Comparison of ENCODE assay signal across 9 cellular contexts in the genomic region with DNA sequence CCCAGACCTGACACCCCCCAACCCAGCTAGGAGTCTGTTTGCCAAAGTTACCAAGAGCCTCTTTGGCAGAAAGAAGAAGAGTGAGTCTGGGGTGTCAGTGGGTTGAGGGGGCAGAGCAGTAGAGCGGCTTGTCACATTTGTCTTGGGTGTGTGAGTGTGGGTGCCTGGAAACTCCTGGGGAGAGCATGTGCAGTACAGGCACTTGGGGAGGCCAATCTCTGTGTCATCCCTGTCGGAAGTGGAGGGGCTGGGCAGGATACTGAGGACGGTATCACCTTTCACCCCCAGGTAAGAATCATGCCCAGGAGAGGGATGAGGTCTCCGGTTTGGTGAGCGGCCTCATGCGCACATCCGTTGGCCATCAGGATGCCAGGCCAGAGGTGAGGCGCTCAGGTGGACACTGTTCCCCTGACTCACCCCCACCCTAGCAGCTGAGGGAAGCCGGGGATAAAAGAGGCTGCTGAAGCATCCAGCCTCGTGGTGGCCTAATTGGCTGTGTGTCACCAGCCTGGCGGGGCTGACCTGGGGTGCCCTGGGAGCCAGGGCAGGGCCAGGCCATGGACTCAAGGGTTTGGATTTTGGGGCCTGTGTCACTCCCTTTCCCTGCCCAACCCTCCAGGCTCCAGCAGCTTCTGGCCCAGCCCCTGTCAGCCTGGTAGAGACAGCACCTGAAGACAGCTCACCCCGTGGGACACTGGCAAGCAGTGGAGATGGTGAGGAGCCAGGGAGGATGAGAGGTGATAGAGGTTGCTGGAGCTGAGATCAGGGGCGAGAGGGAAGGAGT. TPM values are rescaled to one million over a fixed set of nuclear protein-coding genes. Genes with fewer than 3 reads are reported as not detected.
DNase-seq lines count a peak whose midpoint lies in the region; ATAC-seq, FAIRE-seq and TF ChIP-seq lines count a peak whose summit lies in the region.
"Had no signal": no experiment of that assay in that cellular context is flagged by ENCODE, and none has a peak within 500 bp of the region (broad histone marks: within the 10 kb centered on the region; RNA-seq: fewer than 3 reads in every experiment).

No MANE protein-coding gene starts in this region.

- POLR2A ChIA-PET in activated B cell treated with CpG ODN at 0.5 μM for 24 hours (lab: Charles Lee): interaction anchor here (1.0 to 8.7 kb wide), 4 partner anchors 8 to 74 kb away, joined by 3 to 339 read pairs (median 145); partner anchors contain the start of genes BTBD19 and RNU5D-1

- H3K79me2 ChIP-seq in ACC112 (ENCODE audit: control insufficient read depth, insufficient read depth, low read length, unreplicated experiment): peaks cover 33% of the 10 kb centered on the region
- peaks cover 41% of the 10 kb centered on the region for H3K79me2 ChIP-seq in keratinocyte (ENCODE audit: control insufficient read depth, insufficient read depth, low read length)

- H2AFZ ChIP-seq in ACC112 (ENCODE audit: low read length, unreplicated experiment) (no peak overlapping the region), keratinocyte (ENCODE audit: control insufficient read depth, low read length) (no peak overlapping the region)

- H3K36me3 Mint-ChIP-seq in activated B cell treated with CpG ODN at 0.5 μM for 24 hours (ENCODE audit: low read depth): peaks cover 54% of the 10 kb centered on the region

- no peak for TF ChIP-seq CTCF in activated B cell treated with CpG ODN at 0.5 μM for 24 hours (IDR thresholded peaks at IDR 0.05)
- no peak for TF ChIP-seq CTCF in keratinocyte (optimal IDR thresholded peaks at IDR 0.05 in 1 of 3, IDR thresholded peaks at IDR 0.05 in 1 of 3, conservative IDR thresholded peaks at IDR 0.05 in 1 of 3; ENCODE audit: extremely low read depth in 1 of 3, insufficient read depth in 2 of 3, low read length in 3 of 3)

- H3K27me3 Mint-ChIP-seq in activated B cell treated with CpG ODN at 0.5 μM for 24 hours: no peaks in the 10 kb centered on the region

- H3K9me1 ChIP-seq in keratinocyte (ENCODE audit: control insufficient read depth, extremely low read depth, insufficient read depth, low read length): no peaks in the 10 kb centered on the region

- ATAC-seq in activated B cell treated with CpG ODN at 0.5 μM for 24 hours (ENCODE audit: low read depth): no peak
- ATAC-seq: foreskin keratinocyte had no signal

- H3K9me3 ChIP-seq in keratinocyte (ENCODE audit: control insufficient read depth, low read depth, low read length): no peaks in the 10 kb centered on the region

- H3K27me3 ChIP-seq in ACC112 (ENCODE audit: insufficient read depth, low read length) (no peaks in the 10 kb centered on the region), keratinocyte (ENCODE audit: control insufficient read depth, extremely low read depth, insufficient read depth, low read length) (no peaks in the 10 kb centered on the region)
- H3K27me3 ChIP-seq: foreskin keratinocyte had no signal

- CTCF ChIA-PET in activated B cell treated with CpG ODN at 0.5 μM for 24 hours (lab: Charles Lee): no interaction called here

- H3K27ac Mint-ChIP-seq in activated B cell treated with CpG ODN at 0.5 μM for 24 hours: peak overlapping the region; percentile 50

- FAIRE-seq in keratinocyte (lab: Jason Lieb, UNC): no peak

- dilution Hi-C loops in keratinocyte (cut with MboI; ENCODE audit: extremely low pct_ligation_motif_present, low sequenced_read_pairs): no loop called here

- intact Hi-C loops in activated B cell treated with CpG ODN at 0.5 μM for 24 hours (cut with micrococcal nuclease): loop anchor here (5.0 to 10.0 kb wide), 2 partner anchors 781 to 1456 kb away; partner anchors contain the start of gene NASP

- peak overlapping the region; percentile 98 for H3K4me2 ChIP-seq in keratinocyte (ENCODE audit: control insufficient read depth, extremely low read depth, insufficient read depth, low read depth, low read length)

- H3K9me3 Mint-ChIP-seq in activated B cell treated with CpG ODN at 0.5 μM for 24 hours: no peaks in the 10 kb centered on the region

- no peak overlapping the region for H3K9ac ChIP-seq in keratinocyte (ENCODE audit: control insufficient read depth, extremely low read depth, insufficient read depth, low read length)

- DNase-seq in activated B cell treated with CpG ODN at 0.5 μM for 24 hours: no peak
- DNase-seq in keratinocyte (ENCODE audit: low read depth, low spot score): no peak
- DNase-seq in putamen (ENCODE audit: low spot score): no peak
- DNase-seq in DMS 273 treated with DMSO at 0.1 percent for 48 hours (lab: John Stamatoyannopoulos, UW): no peak
- no peak for DNase-seq in islet precursor cell
- DNase-seq: foreskin keratinocyte, MV-4-11 had no signal

- H3K4me3 ChIP-seq in ACC112 (ENCODE audit: low read depth, low read length) (peak overlapping the region; percentile 95; the same call in 1 of the 2 replicates), keratinocyte (ENCODE audit: control insufficient read depth in 2 of 3, extremely low read depth in 1 of 3, insufficient read depth in 2 of 3, low read depth in 1 of 3, low read length in 3 of 3) (no peak overlapping the region)

- H4K20me1 ChIP-seq in keratinocyte (ENCODE audit: control insufficient read depth, extremely low read depth, insufficient read depth, low read length): peaks cover 6% of the 10 kb centered on the region

- H3K4me1 ChIP-seq in ACC112 (ENCODE audit: control insufficient read depth, insufficient read depth, low read length, unreplicated experiment): peaks cover 53% of the 10 kb centered on the region
- H3K4me1 ChIP-seq in keratinocyte (ENCODE audit: control insufficient read depth, extremely low read depth, insufficient read depth, low read length): peaks cover 52% of the 10 kb centered on the region

- H3K4me3 Mint-ChIP-seq in activated B cell treated with CpG ODN at 0.5 μM for 24 hours: no peak overlapping the region

- peaks cover 53% of the 10 kb centered on the region for H3K4me1 Mint-ChIP-seq in activated B cell treated with CpG ODN at 0.5 μM for 24 hours

- H3K36me3 ChIP-seq in ACC112 (ENCODE audit: insufficient read depth, low read length) (peaks cover 24% of the 10 kb centered on the region; the same call in 1 of the 2 replicates), keratinocyte (ENCODE audit: control insufficient read depth in 2 of 2, extremely low read depth in 1 of 2, insufficient read depth in 2 of 2, low read length in 2 of 2) (peaks cover 29 to 45% of the 10 kb centered on the region in 2 experiments)

- H3K27ac ChIP-seq in ACC112 (ENCODE audit: low read depth, low read length) (peak overlapping the region; percentile 22; the same call in 1 of the 2 replicates), keratinocyte (ENCODE audit: control insufficient read depth, insufficient read depth, low read length) (peak overlapping the region; percentile 41)
- H3K27ac ChIP-seq: foreskin keratinocyte had no signal

RNA-seq across cellular contexts. Expression of gene PLK3, which starts 3.3 kb away (rescaled TPM):
- 63.0 and 82.0 TPM in 2 replicates for total RNA-seq in activated B cell treated with CpG ODN at 0.5 μM for 24 hours
- 30.6 to 34.0 TPM (median 33.5 TPM) in 3 replicates for polyA plus RNA-seq in keratinocyte
- polyA plus RNA-seq in keratinocyte (2011; ENCODE audit: low read depth): 38.6 TPM
- polyA plus RNA-seq in keratinocyte (2011; cell fraction: cytosol; rRNA removed): 23.9 and 32.6 TPM in 2 replicates
- polyA plus RNA-seq in keratinocyte (2011; cell fraction: nucleus; rRNA removed): 111 and 118 TPM in 2 replicates
- 21.8 and 38.7 TPM in 2 replicates for polyA plus RNA-seq in keratinocyte (2012; ENCODE audit: low replicate concordance)
- 30.0 to 41.4 TPM (median 39.0 TPM) in 3 replicates for polyA minus RNA-seq in keratinocyte
- 31.7 TPM for polyA minus RNA-seq in keratinocyte (2011; cell fraction: cytosol; rRNA and poly(A)+ RNA removed)
- 46.9 and 49.6 TPM in 2 replicates for polyA minus RNA-seq in keratinocyte (2011; cell fraction: nucleus; rRNA and poly(A)+ RNA removed)

RNA-seq across cellular contexts. Expression of gene DYNLT4, which starts 3.6 kb away (rescaled TPM):
- not detected in 2 replicates for total RNA-seq in activated B cell treated with CpG ODN at 0.5 μM for 24 hours
- polyA plus RNA-seq in keratinocyte: not detected in 3 replicates
- polyA plus RNA-seq in keratinocyte (2011; ENCODE audit: low read depth): not detected
- polyA plus RNA-seq in keratinocyte (2011; cell fraction: cytosol; rRNA removed): not detected in 2 replicates
- not detected in 2 replicates for polyA plus RNA-seq in keratinocyte (2011; cell fraction: nucleus; rRNA removed)
- 0.48 and 0.80 TPM in 2 replicates for polyA plus RNA-seq in keratinocyte (2012; ENCODE audit: low replicate concordance)
- not detected in 3 replicates for polyA minus RNA-seq in keratinocyte
- polyA minus RNA-seq in keratinocyte (2011; cell fraction: cytosol; rRNA and poly(A)+ RNA removed): not detected
- polyA minus RNA-seq in keratinocyte (2011; cell fraction: nucleus; rRNA and poly(A)+ RNA removed): not detected in 2 replicates
- total RNA-seq: Daoy, foreskin keratinocyte had no signal

RNA-seq across cellular contexts. Expression of gene BTBD19, which starts 4.8 kb away (rescaled TPM):
- 25.8 and 27.6 TPM in 2 replicates for total RNA-seq in activated B cell treated with CpG ODN at 0.5 μM for 24 hours
- polyA plus RNA-seq in keratinocyte: 2.2 to 3.9 TPM (median 2.9 TPM) in 3 replicates
- polyA plus RNA-seq in keratinocyte (2011; ENCODE audit: low read depth): 4.7 TPM
- 0.47 and 0.50 TPM in 2 replicates for polyA plus RNA-seq in keratinocyte (2011; cell fraction: cytosol; rRNA removed)
- 19.0 and 20.5 TPM in 2 replicates for polyA plus RNA-seq in keratinocyte (2011; cell fraction: nucleus; rRNA removed)
- polyA plus RNA-seq in keratinocyte (2012; ENCODE audit: low replicate concordance): 1.7 and 4.0 TPM in 2 replicates
- 1.1 to 2.5 TPM (median 2.2 TPM) in 3 replicates for polyA minus RNA-seq in keratinocyte
- not detected for polyA minus RNA-seq in keratinocyte (2011; cell fraction: cytosol; rRNA and poly(A)+ RNA removed)
- polyA minus RNA-seq in keratinocyte (2011; cell fraction: nucleus; rRNA and poly(A)+ RNA removed): 5.1 and 5.5 TPM in 2 replicates

RNA-seq across cellular contexts. Expression of gene BEST4, which starts 15.5 kb away (rescaled TPM):
- total RNA-seq in activated B cell treated with CpG ODN at 0.5 μM for 24 hours: 0.49 and 0.62 TPM in 2 replicates
- polyA plus RNA-seq in keratinocyte: 0.07 to 0.14 TPM (median 0.13 TPM) in 3 replicates
- polyA plus RNA-seq in keratinocyte (2011; ENCODE audit: low read depth): 0.21 TPM
- 0.03 TPM in 1 of 2 replicates, not detected in the other for polyA plus RNA-seq in keratinocyte (2011; cell fraction: cytosol; rRNA removed)
- polyA plus RNA-seq in keratinocyte (2011; cell fraction: nucleus; rRNA removed): 0.43 and 0.53 TPM in 2 replicates
- 0.14 TPM in 1 of 2 replicates, not detected in the other for polyA plus RNA-seq in keratinocyte (2012; ENCODE audit: low replicate concordance)
- 0.16 TPM in 1 of 3 replicates, not detected in the others for polyA minus RNA-seq in keratinocyte
- polyA minus RNA-seq in keratinocyte (2011; cell fraction: cytosol; rRNA and poly(A)+ RNA removed): not detected
- not detected in 2 replicates for polyA minus RNA-seq in keratinocyte (2011; cell fraction: nucleus; rRNA and poly(A)+ RNA removed)
- total RNA-seq: Daoy, foreskin keratinocyte had no signal

RNA-seq across cellular contexts. Expression of gene RPS8, which starts 28.2 kb away (rescaled TPM):
- 3,767 and 4,240 TPM in 2 replicates for total RNA-seq in activated B cell treated with CpG ODN at 0.5 μM for 24 hours
- 1,764 to 2,149 TPM (median 1,890 TPM) in 3 replicates for polyA plus RNA-seq in keratinocyte
- 1,489 TPM for polyA plus RNA-seq in keratinocyte (2011; ENCODE audit: low read depth)
- polyA plus RNA-seq in keratinocyte (2011; cell fraction: cytosol; rRNA removed): 1,963 and 2,381 TPM in 2 replicates
- 529 and 600 TPM in 2 replicates for polyA plus RNA-seq in keratinocyte (2011; cell fraction: nucleus; rRNA removed)
- 2,173 and 2,970 TPM in 2 replicates for polyA plus RNA-seq in keratinocyte (2012; ENCODE audit: low replicate concordance)
- 237 to 673 TPM (median 537 TPM) in 3 replicates for polyA minus RNA-seq in keratinocyte
- 965 TPM for polyA minus RNA-seq in keratinocyte (2011; cell fraction: cytosol; rRNA and poly(A)+ RNA removed)
- polyA minus RNA-seq in keratinocyte (2011; cell fraction: nucleus; rRNA and poly(A)+ RNA removed): 131 and 151 TPM in 2 replicates
